ENCODE assay signal across 8 cellular contexts in the genomic region with DNA sequence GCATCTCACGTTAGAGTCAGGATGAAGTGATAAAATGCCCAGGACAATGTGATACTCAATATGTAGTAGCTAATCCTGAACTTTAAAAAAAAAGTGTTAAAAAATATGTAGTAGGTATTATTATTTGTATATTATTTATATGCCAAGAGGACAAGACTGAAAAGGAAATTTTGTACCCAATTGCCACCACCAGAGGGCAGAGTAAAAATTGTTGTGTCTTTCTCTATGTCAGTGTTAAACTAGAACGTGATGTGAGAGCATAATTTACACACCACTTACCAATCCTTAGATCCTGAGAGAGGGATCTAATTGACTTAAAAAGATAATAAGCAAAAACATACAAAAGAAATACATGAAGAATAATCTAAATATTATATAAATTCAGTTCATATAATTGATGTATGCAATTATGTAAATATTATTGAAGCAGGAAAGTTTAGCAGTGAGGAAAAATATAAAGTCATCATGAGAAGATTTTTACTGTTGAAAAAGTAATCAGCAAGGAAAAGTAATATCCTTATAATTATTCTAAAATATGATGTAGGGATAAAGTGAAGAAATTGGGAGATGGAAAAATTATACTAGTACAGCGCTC.
A peak's percentile ranks its signal among the peaks of the same experiment; 100 is the strongest.
DNase-seq lines count a peak whose midpoint lies in the region; ATAC-seq, FAIRE-seq and TF ChIP-seq lines count a peak whose summit lies in the region.

No MANE protein-coding gene starts in this region.

- H3K4me2 ChIP-seq in Loucy (ENCODE audit: low read depth, low read length, poor library complexity, severe bottlenecking), result no peak overlapping the region

- H3K36me3 ChIP-seq in Loucy (ENCODE audit: insufficient read depth, low read length) (no peaks in the 10 kb centered on the region), adipocyte (ENCODE audit: control insufficient read depth, insufficient read depth, low read length, severe bottlenecking) (no peaks in the 10 kb centered on the region)

- H3K27me3 ChIP-seq in Loucy (ENCODE audit: insufficient read depth, low read length, poor library complexity, severe bottlenecking) (no peaks in the 10 kb centered on the region), adipocyte (replicated peaks; ENCODE audit: control insufficient read depth, insufficient read depth, low read length) (peaks cover 6% of the 10 kb centered on the region)

- H3K4me1 ChIP-seq in Loucy (ENCODE audit: insufficient read depth, low read length, poor library complexity, severe bottlenecking) (peaks cover 11% of the 10 kb centered on the region), adipocyte (ENCODE audit: control insufficient read depth, insufficient read depth, low read length) (no peaks in the 10 kb centered on the region)

- H3K9me3 ChIP-seq in Loucy (ENCODE audit: insufficient read depth, low read depth, low read length), result no peaks in the 10 kb centered on the region
- no peaks in the 10 kb centered on the region for H3K9me3 ChIP-seq in adipocyte (ENCODE audit: control insufficient read depth, low read length)

- no peaks in the 10 kb centered on the region for H3K9me2 ChIP-seq in Loucy (replicated peaks; ENCODE audit: low read depth, low read length)

- TF ChIP-seq CTCF in Loucy (conservative IDR thresholded peaks at IDR 0.05; ENCODE audit: low read length), result peak; percentile 60

- no peak overlapping the region; the same call in 1 of the 2 replicates for H2AFZ ChIP-seq in Loucy (ENCODE audit: low read length)

- FAIRE-seq in urothelium cell line (lab: Jason Lieb, UNC), result no peak

- ATAC-seq in GM18907 (IDR thresholded peaks at IDR 0.05; ENCODE audit: unreplicated experiment) (peak; percentile 66), HG02642 (IDR thresholded peaks at IDR 0.05; ENCODE audit: poor library complexity, unreplicated experiment) (no peak)

- DNase-seq in NCI-H1436 (lab: John Stamatoyannopoulos, UW) (peak; percentile 2), NCI-H1436 treated with DMSO at 0.1 percent for 48 hours (lab: John Stamatoyannopoulos, UW) (no peak), adipocyte (ENCODE audit: low read depth) (peak; percentile 64), iris pigment epithelial cell (ENCODE audit: low read depth) (peak; percentile 56), urothelium cell line (ENCODE audit: low spot score) (peak; percentile 34)

- no peaks in the 10 kb centered on the region for H3K79me2 ChIP-seq in Loucy (ENCODE audit: insufficient read depth, low read length)

- H4K20me1 ChIP-seq in Loucy (ENCODE audit: insufficient read depth, low read length, poor library complexity, severe bottlenecking), result no peaks in the 10 kb centered on the region

- H3K9ac ChIP-seq in Loucy (ENCODE audit: low read depth, low read length, poor library complexity, severe bottlenecking), result no peak overlapping the region
- no peak overlapping the region for H3K9ac ChIP-seq in adipocyte (ENCODE audit: low read length)

- H3K4me3 ChIP-seq in Loucy (ENCODE audit: low read length, poor library complexity, severe bottlenecking) (no peak overlapping the region), adipocyte (ENCODE audit: low read length) (no peak overlapping the region)

- H3F3A ChIP-seq in Loucy (ENCODE audit: low read depth), result no peaks in the 10 kb centered on the region
